18 cellular contexts compared by ENCODE assay signal in the genomic region with DNA sequence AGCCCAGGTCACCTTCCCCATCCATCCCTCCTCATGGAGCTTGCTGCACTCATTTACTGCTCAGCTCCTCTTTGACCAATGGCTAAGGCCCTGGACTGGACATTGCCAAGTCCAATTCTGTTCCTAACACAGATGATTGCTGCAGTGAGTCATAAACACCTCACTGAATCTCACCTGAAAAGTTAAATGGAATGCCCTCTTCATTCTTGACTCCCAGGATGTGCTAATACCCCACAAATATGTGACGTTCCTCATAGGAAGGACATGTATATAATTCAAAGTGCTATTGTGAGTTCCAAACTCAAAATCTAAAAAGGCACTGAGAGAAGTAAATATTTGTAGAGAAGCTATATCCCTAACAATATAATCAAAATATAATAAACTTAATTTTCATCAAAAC.
A peak's percentile ranks its signal among the peaks of the same experiment; 100 is the strongest.
DNase-seq lines count a peak whose midpoint lies in the region; TF ChIP-seq lines count a peak whose summit lies in the region.
"Had no signal": no experiment of that assay in that cellular context is flagged by ENCODE, and none has a peak within 500 bp of the region (broad histone marks: within the 10 kb centered on the region; RNA-seq: fewer than 3 reads in every experiment).

No MANE protein-coding gene starts in this region.

- H3K4ac ChIP-seq in trophoblast cell (ENCODE audit: low read depth, low read length) = no peak overlapping the region

- no peaks in the 10 kb centered on the region for H3K79me1 ChIP-seq in trophoblast cell (ENCODE audit: low read length)

- CTCF ChIA-PET in mammary epithelial cell (lab: Charles Lee; ENCODE audit: low non-redundant PET) (no interaction called here), MCF 10A (lab: Yijun Ruan, JAX) (interaction anchor here (0.7 kb wide), 2 partner anchors 38 to 252 kb away, joined by 3 to 5 read pairs; no protein-coding TSS in a partner anchor)

- dilution Hi-C loops in mammary epithelial cell (cut with HindIII; ENCODE audit: low sequenced_read_pairs) = no loop called here

- H3K79me2 ChIP-seq in mammary epithelial cell (ENCODE audit: insufficient read depth, low read length) (no peaks in the 10 kb centered on the region), trophoblast cell (ENCODE audit: control insufficient read depth, insufficient read depth, low read length, poor library complexity) (no peaks in the 10 kb centered on the region)

- no peak overlapping the region for H3K4me3 Mint-ChIP-seq in MCF 10A (ENCODE audit: unreplicated experiment)
- H3K4me3 Mint-ChIP-seq: B cell; CD4-positive, CD25-positive, alpha-beta regulatory T cell; CD8-positive, alpha-beta T cell; HFFc6 had no signal

- H3K4me1 ChIP-seq in mammary epithelial cell (ENCODE audit: insufficient read depth, low read length) = no peaks in the 10 kb centered on the region
- peaks cover 0 to 3% of the 10 kb centered on the region in 2 experiments for H3K4me1 ChIP-seq in trophoblast cell (ENCODE audit: control insufficient read depth in 1 of 2, insufficient read depth in 2 of 2, low read length in 2 of 2)
- H3K4me1 ChIP-seq: BLaER1, Caco-2, HAP-1 had no signal

- H3K9me3 Mint-ChIP-seq in MCF 10A (ENCODE audit: unreplicated experiment) = no peaks in the 10 kb centered on the region
- H3K9me3 Mint-ChIP-seq: CD8-positive, alpha-beta T cell had no signal

- H2AFZ ChIP-seq in mammary epithelial cell (ENCODE audit: low read depth, low read length) = no peak overlapping the region
- H2AFZ ChIP-seq in trophoblast cell (ENCODE audit: insufficient read depth, low read length, poor library complexity) = no peak overlapping the region

- peak; percentile 26 for DNase-seq in mammary epithelial cell
- DNase-seq in MCF 10A (ENCODE audit: unreplicated experiment) = no peak
- peak; percentile 2 for DNase-seq in kidney tubule cell (ENCODE audit: low spot score)
- peak; percentile 65 to 91 for DNase-seq in trophoblast cell
- no peak for DNase-seq in brain microvascular endothelial cell
- DNase-seq in stimulated activated CD4-positive, alpha-beta T cell treated with anti-CD3 and anti-CD28 coated beads, Interleukin-2, amount 100 ng/mL, for 24 hours = no peak
- DNase-seq: Caco-2; CD4-positive, CD25-positive, alpha-beta regulatory T cell; CD8-positive, alpha-beta T cell; DMS153; DND-41; GOT3; HFFc6 had no signal

- H3K27ac ChIP-seq in mammary epithelial cell (ENCODE audit: insufficient read depth, low read depth, low read length) = no peak overlapping the region
- H3K27ac ChIP-seq in trophoblast cell (ENCODE audit: low read depth, low read length) = no peak overlapping the region
- no peak overlapping the region for H3K27ac ChIP-seq in brain microvascular endothelial cell
- H3K27ac ChIP-seq: 22Rv1, BLaER1, C4-2B had no signal

- H3K27me3 ChIP-seq in mammary epithelial cell (ENCODE audit: insufficient read depth, low read length) (no peaks in the 10 kb centered on the region), trophoblast cell (ENCODE audit: insufficient read depth, low read length) (no peaks in the 10 kb centered on the region), brain microvascular endothelial cell (replicated peaks) (no peaks in the 10 kb centered on the region)
- H3K27me3 ChIP-seq: BLaER1 had no signal

- no peak overlapping the region for H2BK120ac ChIP-seq in trophoblast cell (ENCODE audit: insufficient read depth, low read length, poor library complexity)

- 95% methylated on average over 1 of the region's 1 CpG for WGBS in mammary epithelial cell (ENCODE audit: low coverage, missing lambda C conversion rate)
- WGBS in trophoblast cell (ENCODE audit: extremely low coverage, insufficient coverage, insufficient read length) = no CpG with 5 or more reads among the region's 1 CpG

- H4K20me1 ChIP-seq in mammary epithelial cell (ENCODE audit: insufficient read depth, low read length) = no peaks in the 10 kb centered on the region
- H4K20me1 ChIP-seq: BLaER1 had no signal

- H3K36me3 ChIP-seq in mammary epithelial cell (ENCODE audit: insufficient read depth, low read length) (no peaks in the 10 kb centered on the region), trophoblast cell (ENCODE audit: control insufficient read depth in 1 of 2, insufficient read depth in 2 of 2, low read length in 2 of 2) (no peaks in the 10 kb centered on the region), brain microvascular endothelial cell (replicated peaks) (no peaks in the 10 kb centered on the region)
- H3K36me3 ChIP-seq: BLaER1, HAP-1 had no signal

- TF ChIP-seq CTCF in mammary epithelial cell (conservative IDR thresholded peaks at IDR 0.05 in 1 of 2, IDR thresholded peaks at IDR 0.05 in 1 of 2; ENCODE audit: extremely low read depth in 1 of 2, insufficient read depth in 1 of 2, low read depth in 1 of 2, low read length in 2 of 2) (no peak), MCF 10A (IDR thresholded peaks at IDR 0.05; ENCODE audit: unreplicated experiment) (no peak), brain microvascular endothelial cell (IDR thresholded peaks at IDR 0.05; ENCODE audit: low read depth, low read length, missing control alignments) (no peak)

- H3K27me3 Mint-ChIP-seq in MCF 10A (ENCODE audit: insufficient read depth, unreplicated experiment) = peaks cover 42% of the 10 kb centered on the region
- H3K27me3 Mint-ChIP-seq: B cell had no signal

- no peak overlapping the region for H3K9ac ChIP-seq in mammary epithelial cell (ENCODE audit: insufficient read depth, low read length)
- H3K9ac ChIP-seq in trophoblast cell (ENCODE audit: low read length) = no peak overlapping the region
- H3K9ac ChIP-seq: BLaER1 had no signal

- no peak overlapping the region for H3K4me3 ChIP-seq in mammary epithelial cell (replicated peaks in 1 of 3; ENCODE audit: insufficient read depth in 1 of 3, low read depth in 2 of 3, low read length in 3 of 3)
- H3K4me3 ChIP-seq in trophoblast cell (ENCODE audit: low read depth, low read length) = no peak overlapping the region
- no peak overlapping the region for H3K4me3 ChIP-seq in brain microvascular endothelial cell (ENCODE audit: low read depth, low read length)
- H3K4me3 ChIP-seq: BLaER1, HAP-1 had no signal

- BruUV-seq in mammary epithelial cell (replicated peaks; lab: Mats Ljungman, UMichigan) (no TSS peak), MCF 10A (replicated peaks; lab: Mats Ljungman, UMichigan) (no TSS peak)

- POLR2A ChIA-PET in MCF 10A (lab: Yijun Ruan, JAX) = no interaction called here

- no peak overlapping the region for H3K18ac ChIP-seq in trophoblast cell (ENCODE audit: low read length)

- no peak overlapping the region for H2AK5ac ChIP-seq in trophoblast cell (ENCODE audit: low read length)

- no peak overlapping the region for H4K91ac ChIP-seq in trophoblast cell (ENCODE audit: low read depth, low read length)

- H2BK12ac ChIP-seq in trophoblast cell (ENCODE audit: low read length) = no peak overlapping the region

- H3K9me3 ChIP-seq in mammary epithelial cell (replicated peaks; ENCODE audit: insufficient read depth, low read length) = no peaks in the 10 kb centered on the region
- no peaks in the 10 kb centered on the region for H3K9me3 ChIP-seq in trophoblast cell (ENCODE audit: insufficient read depth, low read depth, low read length)
- H3K9me3 ChIP-seq: BLaER1, Caco-2, HAP-1 had no signal

- no peaks in the 10 kb centered on the region for H3K4me1 Mint-ChIP-seq in MCF 10A (ENCODE audit: insufficient read depth, unreplicated experiment)
- H3K4me1 Mint-ChIP-seq: B cell; CD4-positive, CD25-positive, alpha-beta regulatory T cell had no signal

- in situ Hi-C loops in mammary epithelial cell (cut with MboI; ENCODE audit: low sequenced_read_pairs in 2 of 2) = no loop called here
- in situ Hi-C loops in brain microvascular endothelial cell (cut with HindIII; ENCODE audit: low pct_ligation_motif_present, low sequenced_read_pairs) = no loop called here

- no peak overlapping the region for H4K12ac ChIP-seq in trophoblast cell (ENCODE audit: low read depth, low read length)

- H2BK5ac ChIP-seq in trophoblast cell (ENCODE audit: low read depth, low read length, poor library complexity) = no peak overlapping the region

- no peak overlapping the region for H3K27ac Mint-ChIP-seq in MCF 10A (ENCODE audit: low read depth, unreplicated experiment)
- H3K27ac Mint-ChIP-seq: B cell; CD4-positive, CD25-positive, alpha-beta regulatory T cell; CD8-positive, alpha-beta T cell; HFFc6 had no signal

- H4K8ac ChIP-seq in trophoblast cell (ENCODE audit: low read depth, low read length) = no peak overlapping the region

- intact Hi-C loops in mammary epithelial cell (cut with micrococcal nuclease) (no loop called here), MCF 10A (cut with micrococcal nuclease) (no loop called here)

- H3K4me2 ChIP-seq in mammary epithelial cell (ENCODE audit: insufficient read depth, low read depth, low read length) = no peak overlapping the region
- H3K4me2 ChIP-seq in trophoblast cell (ENCODE audit: low read length) = no peak overlapping the region
- H3K4me2 ChIP-seq: BLaER1 had no signal

- H3K23ac ChIP-seq in trophoblast cell (ENCODE audit: low read length) = no peak overlapping the region

- H3K14ac ChIP-seq in trophoblast cell (ENCODE audit: low read length) = no peak overlapping the region

- H3K36me3 Mint-ChIP-seq in MCF 10A (ENCODE audit: insufficient read depth, unreplicated experiment) = no peaks in the 10 kb centered on the region
- H3K36me3 Mint-ChIP-seq: CD4-positive, CD25-positive, alpha-beta regulatory T cell; CD8-positive, alpha-beta T cell had no signal

Comparison
In these comparisons a context has a peak if more than half of its experiments do, and no peak if none do; other contexts are left out.
1. DNase-seq: peak in mammary epithelial cell (single experiment), kidney tubule cell (single experiment) and trophoblast cell (2 of 2); none in MCF 10A (single experiment), brain microvascular endothelial cell (single experiment) and stimulated activated CD4-positive, alpha-beta T cell treated with anti-CD3 and anti-CD28 coated beads, Interleukin-2, amount 100 ng/mL, for 24 hours (0 of 2).